In the genomic region with DNA sequence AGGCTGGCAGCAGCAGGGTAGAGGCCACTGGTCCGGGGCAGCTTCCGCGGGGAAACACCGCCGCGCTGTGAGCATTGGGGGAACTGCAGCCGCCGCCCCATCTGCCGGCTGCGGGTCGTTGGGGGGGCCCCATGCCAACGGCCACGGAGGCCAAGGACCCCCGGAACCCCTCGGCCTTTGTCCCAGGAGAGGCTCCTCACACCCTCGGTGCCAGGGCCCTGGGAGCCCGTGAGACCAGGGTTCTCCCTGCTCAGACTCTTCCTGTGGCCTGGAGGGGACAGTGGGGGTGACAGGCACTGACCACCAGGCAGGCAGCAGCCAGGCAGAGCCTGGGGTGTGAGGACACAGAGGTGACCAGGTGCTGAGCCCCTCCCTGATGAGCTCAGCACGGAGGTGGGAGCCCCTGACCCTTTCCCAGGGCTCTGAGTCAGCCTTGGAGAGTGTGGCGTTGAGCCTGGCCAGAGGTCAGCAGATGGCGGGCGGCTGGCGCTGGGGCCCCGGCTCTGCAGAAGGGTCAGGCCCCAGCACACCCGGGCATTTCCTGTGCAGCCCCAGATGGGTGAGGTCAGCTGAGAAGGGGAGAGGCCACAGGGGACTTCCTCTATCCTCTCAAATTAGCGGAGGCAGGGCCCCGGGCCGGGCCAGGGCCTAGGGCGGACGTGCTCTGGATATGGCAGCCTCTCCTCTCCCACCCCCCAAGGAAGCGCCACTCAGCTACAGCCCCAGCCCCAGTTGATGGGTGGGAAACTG, we compare ENCODE assay signal across 8 cellular contexts. TPM values are rescaled to one million over a fixed set of nuclear protein-coding genes. Genes with fewer than 3 reads are reported as not detected.
DNase-seq lines count a peak whose midpoint lies in the region; ATAC-seq and TF ChIP-seq lines count a peak whose summit lies in the region.

No MANE protein-coding gene starts in this region.

- no peak overlapping the region for H3K27ac ChIP-seq in iPS-20b (ENCODE audit: low read length)

- no peaks in the 10 kb centered on the region for H3K36me3 Mint-ChIP-seq in T-helper 17 cell (ENCODE audit: low read depth)

- TF ChIP-seq CTCF in astrocyte of the cerebellum (IDR thresholded peaks at IDR 0.05; ENCODE audit: low read depth, low read length, missing control alignments) = peak; percentile 89

- H3K4me3 ChIP-seq in astrocyte of the cerebellum (ENCODE audit: low read depth, low read length) (no peak overlapping the region), iPS-20b (ENCODE audit: low read length) (peak overlapping the region; percentile 51; the same call in 1 of the 2 replicates)

- H3K4me1 Mint-ChIP-seq in T-helper 17 cell = peaks cover 4% of the 10 kb centered on the region

- H3K27ac Mint-ChIP-seq in T-helper 17 cell = no peak overlapping the region

- no peaks in the 10 kb centered on the region for H3K9me3 ChIP-seq in T-helper 17 cell (ENCODE audit: control insufficient read depth, low read length, poor library complexity, severe bottlenecking)
- H3K9me3 ChIP-seq in iPS-20b (ENCODE audit: insufficient read depth, low read depth, low read length) = no peaks in the 10 kb centered on the region

- H3K4me1 ChIP-seq in iPS-20b (ENCODE audit: insufficient read depth, low read length) = no peaks in the 10 kb centered on the region

- peaks cover 11% of the 10 kb centered on the region for H3K27me3 ChIP-seq in iPS-20b (ENCODE audit: insufficient read depth, low read length)

- in situ Hi-C loops in astrocyte of the cerebellum (cut with HindIII; ENCODE audit: low sequenced_read_pairs) = loop anchor here (5.0 kb wide), 1 partner anchor 157 kb away; no protein-coding TSS in a partner anchor

- H3K9ac ChIP-seq in iPS-20b (ENCODE audit: low read depth, low read length) = no peak overlapping the region

- peaks cover 47% of the 10 kb centered on the region for H3K27me3 Mint-ChIP-seq in T-helper 17 cell

- no peak overlapping the region for H3K4me3 Mint-ChIP-seq in T-helper 17 cell

- no peaks in the 10 kb centered on the region for H3K36me3 ChIP-seq in iPS-20b (ENCODE audit: insufficient read depth, low read depth, low read length)

- DNase-seq in C1 segment of cervical spinal cord (lab: John Stamatoyannopoulos, UW) (peak in 9 of 14 donors; percentile 7 to 64 (median 34)), T-helper 17 cell (peak; percentile 53 to 59 (median 54)), astrocyte of the cerebellum (ENCODE audit: low read depth) (no peak)
- peak; percentile 47 to 70 for DNase-seq in stimulated activated CD4-positive, alpha-beta T cell treated with anti-CD3 and anti-CD28 coated beads, Interleukin-12 subunit alpha, Interleukin-12 subunit beta, amount 100 ng/mL, for 24 hours (ENCODE audit: low read depth in 2 of 2)

- ATAC-seq in HG02571 (IDR thresholded peaks at IDR 0.05; ENCODE audit: unreplicated experiment) = peak; percentile 26
- ATAC-seq in T-helper 17 cell = peak; percentile 98
- no peak for ATAC-seq in GM19455 (IDR thresholded peaks at IDR 0.05; ENCODE audit: unreplicated experiment)
- no peak for ATAC-seq in GM19467 (IDR thresholded peaks at IDR 0.05; ENCODE audit: unreplicated experiment)

RNA-seq across cellular contexts. Expression of a gene that starts 17.9 kb away (rescaled TPM):
- total RNA-seq in T-helper 17 cell = 1 to 10 TPM in 1 of 2 donors, not detected in 1; 5.7 TPM

RNA-seq across cellular contexts. Expression of a gene that starts 42.5 kb away (rescaled TPM):
- total RNA-seq in T-helper 17 cell = 1 to 10 TPM; 7.7 to 8.5 TPM

Comparison
In these comparisons a context has a peak if more than half of its experiments do, and no peak if none do; other contexts are left out.
1. ATAC-seq: peak in HG02571 (single experiment) and T-helper 17 cell (single experiment); none in GM19455 (single experiment) and GM19467 (single experiment).